ENCODE assay signal across 21 cellular contexts in the genomic region with DNA sequence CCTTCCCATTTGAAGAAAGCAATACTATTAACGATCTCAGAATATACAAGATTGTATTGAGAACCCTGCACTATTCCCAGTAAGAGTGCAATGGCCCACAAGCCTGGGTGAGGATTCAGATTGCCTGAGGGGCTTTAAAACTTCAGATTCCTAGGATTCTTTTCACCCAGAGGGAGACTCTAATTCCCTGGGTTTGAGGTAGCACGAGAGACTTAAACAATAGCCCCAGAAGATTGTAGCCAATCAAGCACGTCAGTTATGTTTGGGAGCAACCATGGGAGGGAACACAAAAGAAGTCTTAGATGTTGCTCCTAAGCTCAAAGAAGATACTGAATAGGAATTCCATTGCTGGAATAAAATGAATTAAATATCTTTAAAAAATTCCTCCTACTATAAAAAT. TPM values are rescaled to one million over a fixed set of nuclear protein-coding genes. Genes with fewer than 3 reads are reported as not detected.
DNase-seq lines count a peak whose midpoint lies in the region; ATAC-seq and TF ChIP-seq lines count a peak whose summit lies in the region.
"Had no signal": no experiment of that assay in that cellular context is flagged by ENCODE, and none has a peak within 500 bp of the region (broad histone marks: within the 10 kb centered on the region; RNA-seq: fewer than 3 reads in every experiment).

No MANE protein-coding gene starts in this region.

- no peak for ATAC-seq in activated B cell treated with CpG ODN at 0.5 μM for 24 hours (ENCODE audit: low read depth)
- ATAC-seq: left ventricle myocardium superior had no signal

- H3K9me3 Mint-ChIP-seq in activated B cell treated with CpG ODN at 0.5 μM for 24 hours (no peaks in the 10 kb centered on the region), type B pancreatic cell (no peaks in the 10 kb centered on the region)

- H3K36me3 Mint-ChIP-seq in activated B cell treated with CpG ODN at 0.5 μM for 24 hours (ENCODE audit: low read depth) (peaks cover 6% of the 10 kb centered on the region), type B pancreatic cell (peaks cover 38% of the 10 kb centered on the region)

- H3K27me3 Mint-ChIP-seq in activated B cell treated with CpG ODN at 0.5 μM for 24 hours (no peaks in the 10 kb centered on the region), type B pancreatic cell (no peaks in the 10 kb centered on the region)
- H3K27me3 Mint-ChIP-seq: activated naive CD8-positive, alpha-beta T cell; progenitor cell of endocrine pancreas had no signal

- DNase-seq in NCI-H2171 treated with DMSO at 0.1 percent for 48 hours (lab: John Stamatoyannopoulos, UW) = peak; percentile 32
- no peak for DNase-seq in NCI-H2171 (lab: John Stamatoyannopoulos, UW)
- no peak for DNase-seq in activated B cell treated with CpG ODN at 0.5 μM for 24 hours
- DNase-seq in islet precursor cell = peak; percentile 82
- DNase-seq in type B pancreatic cell (ENCODE audit: extremely low spot score, unreplicated experiment) = no peak
- DNase-seq in sigmoid colon = no peak
- DNase-seq in NCI-H146 treated with DMSO at 0.1 percent for 48 hours (lab: John Stamatoyannopoulos, UW; ENCODE audit: unreplicated experiment) = no peak
- no peak for DNase-seq in midbrain (lab: John Stamatoyannopoulos, UW)
- DNase-seq: activated CD4-positive, CD25-positive, alpha-beta regulatory T cell treated with anti-CD3 and anti-CD28 coated beads, Interleukin-2, amount 50 U/mL, for 72 hours; brain microvascular endothelial cell; foreskin fibroblast; left ventricle myocardium superior; NCI-H2081; NCI-H510A; T-helper 9 cell had no signal

- H3K27me3 ChIP-seq in sigmoid colon = no peaks in the 10 kb centered on the region
- H3K27me3 ChIP-seq: brain microvascular endothelial cell, suprapubic skin had no signal

- no peak overlapping the region for H3K4me3 ChIP-seq in sigmoid colon
- H3K4me3 ChIP-seq: SK-N-MC, smooth muscle cell, suprapubic skin had no signal

- H3K4me3 Mint-ChIP-seq in activated B cell treated with CpG ODN at 0.5 μM for 24 hours (peak overlapping the region; percentile 29), type B pancreatic cell (no peak overlapping the region)
- H3K4me3 Mint-ChIP-seq: activated naive CD8-positive, alpha-beta T cell had no signal

- H3K27ac Mint-ChIP-seq in activated B cell treated with CpG ODN at 0.5 μM for 24 hours (peak overlapping the region; percentile 14), type B pancreatic cell (peak overlapping the region; percentile 62)
- H3K27ac Mint-ChIP-seq: activated naive CD8-positive, alpha-beta T cell; progenitor cell of endocrine pancreas had no signal

- no peak for TF ChIP-seq POLR2A in sigmoid colon (IDR thresholded peaks at IDR 0.05)

- CTCF ChIA-PET in activated B cell treated with CpG ODN at 0.5 μM for 24 hours (lab: Charles Lee) = interaction anchor here (1.8 kb wide), 1 partner anchor 9 kb away, joined by 5 read pairs; no protein-coding TSS in a partner anchor

- H3K27ac ChIP-seq in sigmoid colon = no peak overlapping the region
- H3K27ac ChIP-seq: 22Rv1, brain microvascular endothelial cell, SK-N-MC, suprapubic skin had no signal

- peaks cover 4 to 15% (median 9%) of the 10 kb centered on the region in 4 donors for H3K4me1 ChIP-seq in sigmoid colon

- no peaks in the 10 kb centered on the region for H3K9me3 ChIP-seq in sigmoid colon
- H3K9me3 ChIP-seq: suprapubic skin had no signal

- POLR2A ChIA-PET in activated B cell treated with CpG ODN at 0.5 μM for 24 hours (lab: Charles Lee) = interaction anchor here (1.1 to 2.4 kb wide), 3 partner anchors 10 to 18 kb away, joined by 3 to 10 read pairs (median 3); partner anchors contain the start of genes MRPS27 and PTCD2

- no peak for TF ChIP-seq CTCF in activated B cell treated with CpG ODN at 0.5 μM for 24 hours (IDR thresholded peaks at IDR 0.05)
- TF ChIP-seq CTCF in type B pancreatic cell (conservative IDR thresholded peaks at IDR 0.05) = no peak
- no peak for TF ChIP-seq CTCF in sigmoid colon (IDR thresholded peaks at IDR 0.05)

- H3K36me3 ChIP-seq in sigmoid colon = peaks cover 0 to 9% (median 0%) of the 10 kb centered on the region in 4 donors
- H3K36me3 ChIP-seq: brain microvascular endothelial cell, suprapubic skin had no signal

- WGBS in sigmoid colon, 2 donors = 86 to 90% methylated on average over 3 of the region's 3 CpGs

- intact Hi-C loops in activated B cell treated with CpG ODN at 0.5 μM for 24 hours (cut with micrococcal nuclease) (loop anchor here (10.0 kb wide), 1 partner anchor 647 kb away; no protein-coding TSS in a partner anchor), sigmoid colon (cut with DNase I) (no loop called here)

- H3K4me1 Mint-ChIP-seq in activated B cell treated with CpG ODN at 0.5 μM for 24 hours = peaks cover 91% of the 10 kb centered on the region
- peaks cover 18% of the 10 kb centered on the region for H3K4me1 Mint-ChIP-seq in type B pancreatic cell (ENCODE audit: unreplicated experiment)

- TF ChIP-seq EP300 in sigmoid colon (IDR thresholded peaks at IDR 0.05) = no peak

RNA-seq across cellular contexts. Expression of gene MRPS27, which starts 17.9 kb away (rescaled TPM):
- total RNA-seq in activated B cell treated with CpG ODN at 0.5 μM for 24 hours (69.2 and 71.6 TPM in 2 replicates), type B pancreatic cell (ENCODE audit: low replicate concordance) (60.6 and 66.3 TPM in 2 replicates), sigmoid colon (10 to 100 TPM; 44.8 to 64.0 (median 49.6) TPM)
- polyA plus RNA-seq in sigmoid colon = 10 to 100 TPM; 23.1 to 38.2 (median 23.4) TPM

RNA-seq across cellular contexts. Expression of gene PTCD2, which starts 18.0 kb away (rescaled TPM):
- total RNA-seq in activated B cell treated with CpG ODN at 0.5 μM for 24 hours = 6.2 and 8.9 TPM in 2 replicates
- total RNA-seq in type B pancreatic cell (ENCODE audit: low replicate concordance) = 8.5 and 12.1 TPM in 2 replicates
- total RNA-seq in sigmoid colon = 10 to 100 TPM in 1 of 4 donors, 1 to 10 TPM in 3; 5.4 to 12.7 (median 6.0) TPM
- 1 to 10 TPM in 2 of 3 donors, under 1 TPM in 1; 0.60 to 3.5 (median 1.2) TPM for polyA plus RNA-seq in sigmoid colon

Comparison
In these comparisons a context has a peak if more than half of its experiments do, and no peak if none do; other contexts are left out.
1. DNase-seq: peak in NCI-H2171 treated with DMSO at 0.1 percent for 48 hours (single experiment) and islet precursor cell (single experiment); none in NCI-H2171 (single experiment), activated B cell treated with CpG ODN at 0.5 μM for 24 hours (single experiment), type B pancreatic cell (single experiment), sigmoid colon (single experiment), NCI-H146 treated with DMSO at 0.1 percent for 48 hours (single experiment) and midbrain (single experiment).